20 cellular contexts compared by ENCODE assay signal in genomic region chr22:47419239-47419638, GRCh38.
"Had no signal": no experiment of that assay in that cellular context is flagged by ENCODE, and none has a peak within 500 bp of the region (broad histone marks: within the 10 kb centered on the region; RNA-seq: fewer than 3 reads in every experiment).

No MANE protein-coding gene starts in this region.

- H3K36me3 Mint-ChIP-seq: activated CD4-positive, alpha-beta memory T cell treated with anti-CD3 and anti-CD28 coated beads for 36 hours; brain; memory B cell; stimulated activated memory B cell treated with anti-CD40 and anti-IgM and Interleukin-4, amounts not matched to agents 10 μg/mL and 1 μg/mL and 100 μg/mL, for 72 hours had no signal

- H3K4me3 ChIP-seq: gastroesophageal sphincter, mucosa of descending colon, stomach, suprapubic skin, tibial nerve had no signal

- H3K36me3 ChIP-seq: gastroesophageal sphincter, stomach, suprapubic skin, tibial nerve had no signal

- H3K27ac Mint-ChIP-seq: activated CD4-positive, alpha-beta memory T cell treated with anti-CD3 and anti-CD28 coated beads for 36 hours; activated T-cell treated with anti-CD3 and anti-CD28 coated beads, Interleukin-2, amount 50 U/mL, for 72 hours; brain; memory B cell; stimulated activated memory B cell treated with anti-CD40 and anti-IgM and Interleukin-4, amounts not matched to agents 10 μg/mL and 1 μg/mL and 100 μg/mL, for 72 hours had no signal

- ATAC-seq: activated T-cell treated with anti-CD3 and anti-CD28 coated beads, Interleukin-2, amount 50 U/mL, for 72 hours; gastroesophageal sphincter; mucosa of descending colon; sciatic nerve; stimulated activated memory B cell treated with anti-CD40 and anti-IgM and Interleukin-4, amounts not matched to agents 10 μg/mL and 1 μg/mL and 100 μg/mL, for 72 hours had no signal

- H3K27ac ChIP-seq: epithelial cell of prostate, gastroesophageal sphincter, stomach, suprapubic skin, tibial nerve had no signal

- H3K4me1 ChIP-seq: gastroesophageal sphincter, stomach, suprapubic skin, tibial nerve had no signal

- DNase-seq: activated CD4-positive, alpha-beta memory T cell treated with anti-CD3 and anti-CD28 coated beads for 36 hours; activated CD4-positive, alpha-beta T cell treated with anti-CD3 and anti-CD28 coated beads for 4 hours; activated gamma-delta T cell; activated naive CD4-positive, alpha-beta T cell treated with anti-CD3 and anti-CD28 coated beads, Interleukin-2, amount 50 U/mL, for 16 hours; activated T-cell treated with anti-CD3 and anti-CD28 coated beads, Interleukin-2, amount 50 U/mL, for 72 hours; anterior cingulate cortex; head of caudate nucleus; mucosa of descending colon; occipital lobe; posterior cingulate gyrus; small intestine; stomach had no signal

- H3K27me3 ChIP-seq: tibial nerve had no signal

- H3K9me3 ChIP-seq: mucosa of descending colon, suprapubic skin, tibial nerve had no signal

- H3K4me3 Mint-ChIP-seq: activated CD4-positive, alpha-beta memory T cell treated with anti-CD3 and anti-CD28 coated beads for 36 hours; activated T-cell treated with anti-CD3 and anti-CD28 coated beads, Interleukin-2, amount 50 U/mL, for 72 hours; brain; memory B cell; stimulated activated memory B cell treated with anti-CD40 and anti-IgM and Interleukin-4, amounts not matched to agents 10 μg/mL and 1 μg/mL and 100 μg/mL, for 72 hours had no signal

- H3K4me1 Mint-ChIP-seq: brain; memory B cell; stimulated activated memory B cell treated with anti-CD40 and anti-IgM and Interleukin-4, amounts not matched to agents 10 μg/mL and 1 μg/mL and 100 μg/mL, for 72 hours had no signal
